1 cellular context compared by ENCODE assay signal in genomic region chr15:58771621-58772235, GRCh38.
TF ChIP-seq lines count a peak whose summit lies in the region.

No MANE protein-coding gene starts in this region.

TF ChIP-seq in WTC11, 78 proteins besides CTCF, POLR2A, EP300 and RAD21 (continued from another document):
- TF ChIP-seq AR (CRISPR knock-in tag; IDR thresholded peaks at IDR 0.05) (no peak), ZNF121 (CRISPR knock-in tag; IDR thresholded peaks at IDR 0.05) (no peak), GTF2I (CRISPR knock-in tag; conservative IDR thresholded peaks at IDR 0.05) (no peak)
